ENCODE assay signal across 8 cellular contexts in genomic region chr7:19754521-19755116, GRCh38. TPM values are rescaled to one million over a fixed set of nuclear protein-coding genes. Genes with fewer than 3 reads are reported as not detected.
A peak's percentile ranks its signal among the peaks of the same experiment; 100 is the strongest.
DNase-seq lines count a peak whose midpoint lies in the region; ATAC-seq, FAIRE-seq and TF ChIP-seq lines count a peak whose summit lies in the region.

No MANE protein-coding gene starts in this region.

- H3K4me2 ChIP-seq in OCI-LY1 (ENCODE audit: low read length) = no peak overlapping the region
- no peak overlapping the region for H3K4me2 ChIP-seq in H1 (ENCODE audit: insufficient read depth in 1 of 2, low read depth in 2 of 2, low read length in 2 of 2)

- H4K91ac ChIP-seq in H1 (replicated peaks; ENCODE audit: insufficient read length, low read length) = no peak overlapping the region

- no peaks in the 10 kb centered on the region for H3K4me1 ChIP-seq in OCI-LY1 (ENCODE audit: insufficient read depth, low read length, severe bottlenecking)
- H3K4me1 ChIP-seq in H1 (replicated peaks in 1 of 4; ENCODE audit: control insufficient read depth in 3 of 4, insufficient read depth in 4 of 4, low read length in 3 of 4) = no peaks in the 10 kb centered on the region

- no peak overlapping the region for H2BK5ac ChIP-seq in H1 (ENCODE audit: low read depth, low read length)

- ATAC-seq in HG03135 (IDR thresholded peaks at IDR 0.05; ENCODE audit: unreplicated experiment) = no peak
- no peak for ATAC-seq in GM18858 (IDR thresholded peaks at IDR 0.05; ENCODE audit: unreplicated experiment)

- no peak for TF ChIP-seq EP300 in H1 (IDR thresholded peaks at IDR 0.05; ENCODE audit: borderline replicate concordance in 1 of 2, low read depth in 2 of 2, low read length in 2 of 2)

- no peak overlapping the region for H3K4me3 Mint-ChIP-seq in progenitor cell of endocrine pancreas (ENCODE audit: low read depth)

- H3K79me2 ChIP-seq in OCI-LY1 (ENCODE audit: insufficient read depth, low read length) (no peaks in the 10 kb centered on the region), H1 (ENCODE audit: control insufficient read depth in 1 of 2, insufficient read depth in 2 of 2, low read length in 2 of 2) (no peaks in the 10 kb centered on the region)

- H2AFZ ChIP-seq in OCI-LY1 (ENCODE audit: low read length) (no peak overlapping the region), H1 (ENCODE audit: low read length) (no peak overlapping the region)

- no peak overlapping the region for H3K56ac ChIP-seq in H1 (replicated peaks; ENCODE audit: insufficient read length, low read depth, low read length)

- DNase-seq in DMS153 treated with DMSO at 0.1 percent for 48 hours (lab: John Stamatoyannopoulos, UW; ENCODE audit: unreplicated experiment) = peak; percentile 66
- no peak for DNase-seq in HL-60 (ENCODE audit: low read depth in 1 of 2, low spot score in 1 of 2)
- DNase-seq in H1 (ENCODE audit: low read depth in 1 of 2, low spot score in 2 of 2) = no peak
- no peak for DNase-seq in progenitor cell of endocrine pancreas (ENCODE audit: low spot score, unreplicated experiment)
- DNase-seq in stimulated activated naive CD4-positive, alpha-beta T cell treated with Interleukin-2 at 50 U/mL for 16 hours (lab: John Stamatoyannopoulos, UW) = no peak

- no peak overlapping the region for H3K4ac ChIP-seq in H1 (replicated peaks; ENCODE audit: insufficient read length, low read depth, low read length)

- H3K27ac Mint-ChIP-seq in progenitor cell of endocrine pancreas = no peak overlapping the region

- no peak overlapping the region for H3K18ac ChIP-seq in H1 (ENCODE audit: extremely low read depth, low read length)

- H3K27ac ChIP-seq in HL-60 (replicated peaks) = no peak overlapping the region
- H3K27ac ChIP-seq in OCI-LY1 (ENCODE audit: low read depth, low read length, poor library complexity, severe bottlenecking) = no peak overlapping the region
- no peak overlapping the region for H3K27ac ChIP-seq in H1 (ENCODE audit: low read depth, low read length)

- H3K4me3 ChIP-seq in HL-60 (replicated peaks; ENCODE audit: insufficient read depth, low read length) (no peak overlapping the region), OCI-LY1 (ENCODE audit: low read depth, low read length, poor library complexity, severe bottlenecking) (no peak overlapping the region), H1 (ENCODE audit: extremely low read depth in 1 of 4, insufficient read depth in 2 of 4, low read depth in 3 of 4, low read length in 4 of 4) (no peak overlapping the region)

- no peaks in the 10 kb centered on the region for H3K36me3 Mint-ChIP-seq in progenitor cell of endocrine pancreas (ENCODE audit: insufficient read depth)

- H2BK120ac ChIP-seq in H1 (replicated peaks; ENCODE audit: low read depth, low read length) = no peak overlapping the region

- H3K27me3 Mint-ChIP-seq in progenitor cell of endocrine pancreas = no peaks in the 10 kb centered on the region

- H4K8ac ChIP-seq in H1 (ENCODE audit: extremely low read depth, insufficient read depth, low read length) = no peak overlapping the region

- H3K9me2 ChIP-seq in OCI-LY1 (ENCODE audit: low read depth, low read length) = no peaks in the 10 kb centered on the region

- no peak overlapping the region for H4K5ac ChIP-seq in H1 (ENCODE audit: insufficient read length, low read depth, low read length)

- H3K14ac ChIP-seq in H1 (ENCODE audit: insufficient read length) = no peak overlapping the region

- TF ChIP-seq POLR2A in H1 (IDR thresholded peaks at IDR 0.05; ENCODE audit: control extremely low read depth in 1 of 2, low read depth in 2 of 2, low read length in 2 of 2) = no peak

- peak; percentile 60 to 61 for TF ChIP-seq RAD21 in H1 (IDR thresholded peaks at IDR 0.05 in 1 of 2, conservative IDR thresholded peaks at IDR 0.05 in 1 of 2; ENCODE audit: low read depth in 2 of 2, low read length in 2 of 2)

- POLR2A ChIA-PET in H1 (lab: Charles Lee; ENCODE audit: partially characterized antibody) = interaction anchor here (0.6 to 0.8 kb wide), 2 partner anchors 360 to 362 kb away, joined by 3 read pairs; no protein-coding TSS in a partner anchor

- H2BK15ac ChIP-seq in H1 (ENCODE audit: low read length) = no peak overlapping the region

- no peaks in the 10 kb centered on the region for H3F3A ChIP-seq in OCI-LY1 (ENCODE audit: insufficient read depth, low read length)

- H3K36me3 ChIP-seq in OCI-LY1 (ENCODE audit: insufficient read depth, low read length) (no peaks in the 10 kb centered on the region), H1 (ENCODE audit: control insufficient read depth in 2 of 4, insufficient read depth in 4 of 4, low read length in 3 of 4) (no peaks in the 10 kb centered on the region)

- peak; percentile 48 for TF ChIP-seq CTCF in HL-60 (IDR thresholded peaks at IDR 0.05; ENCODE audit: insufficient read depth, low read length)
- TF ChIP-seq CTCF in OCI-LY1 (IDR thresholded peaks at IDR 0.05; ENCODE audit: low read length) = peak; percentile 93
- peak in 2 of 3 experiments; percentile 25 to 51; a peak in 2 of 4 replicates for TF ChIP-seq CTCF in H1 (IDR thresholded peaks at IDR 0.05; ENCODE audit: control extremely low read depth in 1 of 3, insufficient read depth in 1 of 3, low read depth in 1 of 3, low read length in 3 of 3)
- peak; percentile 79 for TF ChIP-seq CTCF in progenitor cell of endocrine pancreas (IDR thresholded peaks at IDR 0.05; ENCODE audit: unreplicated experiment)

- no peaks in the 10 kb centered on the region for H3K79me1 ChIP-seq in H1 (ENCODE audit: low read depth, low read length)

- H3K23ac ChIP-seq in H1 (ENCODE audit: insufficient read length) = no peak overlapping the region

- CTCF ChIA-PET in H1 (lab: Charles Lee; ENCODE audit: partially characterized antibody) = interaction anchor here (0.6 to 3.8 kb wide), 31 partner anchors 9 to 892 kb away, joined by 3 to 29 read pairs (median 4); partner anchors contain the start of genes ITGB8 and TMEM196

- 43% methylated on average over 6 of the region's 6 CpGs; no CpG with 5 or more reads in 1 of the 2 experiments for WGBS in H1 (ENCODE audit: extremely low coverage in 1 of 2, insufficient coverage in 1 of 2, insufficient read length in 1 of 2, insufficient replicate concordance in 2 of 2, low coverage in 1 of 2, low lambda C conversion rate in 2 of 2, missing lambda C conversion rate in 1 of 2), 2 experiments

- H3K27me3 ChIP-seq in HL-60 (ENCODE audit: insufficient read depth, poor library complexity, severe bottlenecking) (peaks cover 6% of the 10 kb centered on the region), OCI-LY1 (ENCODE audit: insufficient read depth, low read length) (no peaks in the 10 kb centered on the region), H1 (replicated peaks in 1 of 4; ENCODE audit: control insufficient read depth in 3 of 4, extremely low read depth in 1 of 4, insufficient read depth in 3 of 4, low read length in 3 of 4) (no peaks in the 10 kb centered on the region)

- no peak overlapping the region for H2BK20ac ChIP-seq in H1 (ENCODE audit: low read length)

- H2AK5ac ChIP-seq in H1 (ENCODE audit: low read depth, low read length) = no peak overlapping the region

- no peaks in the 10 kb centered on the region for H4K20me1 ChIP-seq in OCI-LY1 (ENCODE audit: insufficient read depth, low read length)
- H4K20me1 ChIP-seq in H1 (replicated peaks in 1 of 2; ENCODE audit: control insufficient read depth in 1 of 2, insufficient read depth in 2 of 2, low read length in 2 of 2) = no peaks in the 10 kb centered on the region

- H3K9ac ChIP-seq in OCI-LY1 (ENCODE audit: low read length) (no peak overlapping the region), H1 (replicated peaks in 1 of 4; ENCODE audit: extremely low read depth in 1 of 4, low read depth in 3 of 4, low read length in 3 of 4) (no peak overlapping the region)

- H3K9me3 Mint-ChIP-seq in progenitor cell of endocrine pancreas (ENCODE audit: low read depth) = no peaks in the 10 kb centered on the region

- no peaks in the 10 kb centered on the region for H3K4me1 Mint-ChIP-seq in progenitor cell of endocrine pancreas (ENCODE audit: low read depth)

- no peaks in the 10 kb centered on the region; the same call in 1 of the 2 replicates for H3K23me2 ChIP-seq in H1 (ENCODE audit: low read depth, low read length)

- H3K9me3 ChIP-seq in OCI-LY1 (ENCODE audit: low read length) = no peaks in the 10 kb centered on the region
- no peaks in the 10 kb centered on the region for H3K9me3 ChIP-seq in H1 (ENCODE audit: insufficient read depth in 2 of 2, low read depth in 1 of 2, low read length in 1 of 2)

- H2BK12ac ChIP-seq in H1 (ENCODE audit: low read depth, low read length) = no peak overlapping the region

- peak; percentile 79 for FAIRE-seq in H1 (lab: Jason Lieb, UNC)

TF ChIP-seq in H1, 55 proteins besides CTCF, POLR2A, EP300 and RAD21:
- TF ChIP-seq EGR1 (IDR thresholded peaks at IDR 0.05; ENCODE audit: borderline replicate concordance, low read depth, low read length) (no peak), SIX5 (IDR thresholded peaks at IDR 0.05; ENCODE audit: low read depth, low read length) (no peak), BACH1 (IDR thresholded peaks at IDR 0.05; ENCODE audit: low read length) (no peak), TCF12 (IDR thresholded peaks at IDR 0.05; ENCODE audit: low read depth, low read length) (no peak)

RNA-seq across cellular contexts. Expression of gene TMEM196, which starts 18.8 kb away (rescaled TPM):
- total RNA-seq in H1 (2021; fragmentation: NEBNext Ultra II Directional; extraction: Animal tissue kit (Norgen Biotek cat#: 25700)) = 0.07 and 0.33 TPM in 2 replicates
- 0.03 and 0.06 TPM in 2 replicates for polyA plus RNA-seq in H1 (2011; rRNA removed)
- 0.04 TPM for polyA plus RNA-seq in H1 (2011; cell fraction: cytosol; rRNA removed)
- 0.13 TPM for polyA plus RNA-seq in H1 (2011; cell fraction: nucleus; rRNA removed)
- 0.05 to 0.15 TPM (median 0.09 TPM) in 4 replicates for polyA plus RNA-seq in H1 (2012, experiment 1 of 2)
- 0.47 TPM for polyA plus RNA-seq in H1 (2012, experiment 2 of 2)
- polyA plus RNA-seq in H1 (2013, experiment 1 of 2) = 0.08 TPM
- 0.06 TPM for polyA plus RNA-seq in H1 (2013, experiment 2 of 2)
- 0.09 and 0.29 TPM in 2 replicates for polyA minus RNA-seq in H1 (2011; rRNA and poly(A)+ RNA removed)
- polyA minus RNA-seq in H1 (2011; cell fraction: cytosol; rRNA and poly(A)+ RNA removed) = not detected
- 0.40 TPM for polyA minus RNA-seq in H1 (2011; cell fraction: nucleus; rRNA and poly(A)+ RNA removed)
- 0.55 and 0.69 TPM in 2 replicates for total RNA-seq in progenitor cell of endocrine pancreas

RNA-seq across cellular contexts. Expression of gene POLR1F, which starts 45.8 kb away (rescaled TPM):
- 23.5 and 24.6 TPM in 2 replicates for total RNA-seq in H1 (2021; fragmentation: NEBNext Ultra II Directional; extraction: Animal tissue kit (Norgen Biotek cat#: 25700))
- polyA plus RNA-seq in H1 (2011; rRNA removed) = 5.9 and 11.2 TPM in 2 replicates
- polyA plus RNA-seq in H1 (2011; cell fraction: cytosol; rRNA removed) = 11.1 TPM
- polyA plus RNA-seq in H1 (2011; cell fraction: nucleus; rRNA removed) = 5.0 TPM
- 8.1 to 15.9 TPM (median 10.4 TPM) in 4 replicates for polyA plus RNA-seq in H1 (2012, experiment 1 of 2)
- polyA plus RNA-seq in H1 (2012, experiment 2 of 2) = 1.4 TPM
- 28.3 TPM for polyA plus RNA-seq in H1 (2013, experiment 1 of 2)
- 30.6 TPM for polyA plus RNA-seq in H1 (2013, experiment 2 of 2)
- polyA minus RNA-seq in H1 (2011; rRNA and poly(A)+ RNA removed) = 13.7 and 15.9 TPM in 2 replicates
- polyA minus RNA-seq in H1 (2011; cell fraction: cytosol; rRNA and poly(A)+ RNA removed) = 8.7 TPM
- polyA minus RNA-seq in H1 (2011; cell fraction: nucleus; rRNA and poly(A)+ RNA removed) = 25.4 TPM
- 11.1 and 14.1 TPM in 2 replicates for total RNA-seq in progenitor cell of endocrine pancreas

Comparison
In these comparisons a context has a peak if more than half of its experiments do, and no peak if none do; other contexts are left out.
1. CTCF ChIP-seq: peak in every context shown above with its lines; median percentile 93 in OCI-LY1; 79 in progenitor cell of endocrine pancreas; 48 in HL-60; 38 in H1.